In genomic region chr6:13762648-13763441, GRCh38 we compare ENCODE assay signal across 9 cellular contexts. TPM values are rescaled to one million over a fixed set of nuclear protein-coding genes. Genes with fewer than 3 reads are reported as not detected.
DNase-seq lines count a peak whose midpoint lies in the region; ATAC-seq, FAIRE-seq and TF ChIP-seq lines count a peak whose summit lies in the region.
"Had no signal": no experiment of that assay in that cellular context is flagged by ENCODE, and none has a peak within 500 bp of the region (broad histone marks: within the 10 kb centered on the region; RNA-seq: fewer than 3 reads in every experiment).

No MANE protein-coding gene starts in this region.

- no peaks in the 10 kb centered on the region for H4K20me1 ChIP-seq in MM.1S (ENCODE audit: insufficient read depth, low read length)

- peaks cover 24 to 28% of the 10 kb centered on the region in 2 donors for H3K4me1 Mint-ChIP-seq in effector memory CD8-positive, alpha-beta T cell (ENCODE audit: low read depth in 2 of 2)

- no peaks in the 10 kb centered on the region for H3K27me3 Mint-ChIP-seq in effector memory CD8-positive, alpha-beta T cell

- DNase-seq in GM19239 (ENCODE audit: insufficient read length, low spot score), result no peak
- peak; percentile 99 for DNase-seq in SK-N-MC (ENCODE audit: low read depth, low spot score)
- DNase-seq in effector memory CD8-positive, alpha-beta T cell, result no peak
- DNase-seq in omental fat pad (ENCODE audit: low spot score), result no peak
- DNase-seq in MM.1S, result no peak
- DNase-seq in NCI-H1417 treated with DMSO at 0.1 percent for 48 hours (lab: John Stamatoyannopoulos, UW), result no peak
- no peak for DNase-seq in NCI-H2227 treated with DMSO at 0.1 percent for 48 hours (lab: John Stamatoyannopoulos, UW)

- H3F3A ChIP-seq in MM.1S (ENCODE audit: insufficient read depth, low read length), result no peaks in the 10 kb centered on the region

- ATAC-seq in effector memory CD8-positive, alpha-beta T cell (replicated peaks), result peak; percentile 78
- ATAC-seq in omental fat pad (ENCODE audit: low FRiP score) (peak; percentile 45), HG03135 (IDR thresholded peaks at IDR 0.05; ENCODE audit: unreplicated experiment) (no peak)

- no peak overlapping the region for H3K4me2 ChIP-seq in MM.1S (ENCODE audit: low read depth, low read length)

- peak overlapping the region; percentile 35 to 46 for H3K27ac Mint-ChIP-seq in effector memory CD8-positive, alpha-beta T cell

- H3K4me3 ChIP-seq in SK-N-MC (peak overlapping the region; percentile 68), MM.1S (ENCODE audit: low read length) (no peak overlapping the region)

- no peaks in the 10 kb centered on the region for H3K9me2 ChIP-seq in MM.1S (replicated peaks; ENCODE audit: insufficient read depth, low read length)

- no peak for TF ChIP-seq CTCF in omental fat pad (IDR thresholded peaks at IDR 0.05)
- TF ChIP-seq CTCF in MM.1S (IDR thresholded peaks at IDR 0.05; ENCODE audit: low read length), result no peak

- H3K27me3 ChIP-seq in MM.1S (replicated peaks; ENCODE audit: insufficient read depth, low read length), result no peaks in the 10 kb centered on the region

- H3K79me2 ChIP-seq in MM.1S (ENCODE audit: low read length), result no peaks in the 10 kb centered on the region

- no peaks in the 10 kb centered on the region for H3K9me3 Mint-ChIP-seq in effector memory CD8-positive, alpha-beta T cell
- H3K9me3 Mint-ChIP-seq: nephron had no signal

- H3K27ac ChIP-seq in SK-N-MC (peak overlapping the region; percentile 99), MM.1S (ENCODE audit: low read length) (no peak overlapping the region)

- no peaks in the 10 kb centered on the region for H3K9me3 ChIP-seq in SK-N-MC (ENCODE audit: low read depth, low read length)
- H3K9me3 ChIP-seq in MM.1S (replicated peaks; ENCODE audit: insufficient read depth, low read length), result no peaks in the 10 kb centered on the region

- H3K9ac ChIP-seq in SK-N-MC (ENCODE audit: insufficient read length), result peak overlapping the region; percentile 72
- H3K9ac ChIP-seq in MM.1S (ENCODE audit: low read length), result no peak overlapping the region

- peaks cover 3% of the 10 kb centered on the region for H3K36me3 Mint-ChIP-seq in effector memory CD8-positive, alpha-beta T cell (ENCODE audit: insufficient read depth)

- FAIRE-seq in GM19239 (lab: Jason Lieb, UNC), result peak; percentile 58

- H3K36me3 ChIP-seq in SK-N-MC (ENCODE audit: insufficient read depth, low read length) (no peaks in the 10 kb centered on the region; the same call in 1 of the 2 replicates), MM.1S (replicated peaks; ENCODE audit: insufficient read depth, low read length) (no peaks in the 10 kb centered on the region)

- H2AFZ ChIP-seq in MM.1S (ENCODE audit: low read length), result no peak overlapping the region

- H3K4me3 Mint-ChIP-seq in effector memory CD8-positive, alpha-beta T cell, result peak overlapping the region; percentile 25 to 70
- H3K4me3 Mint-ChIP-seq: nephron had no signal

- H3K4me1 ChIP-seq in MM.1S (ENCODE audit: low read length), result 0 out of 2 replicates have a peak, but pooled peaks cover 11% of the 10 kb centered on the region

RNA-seq across cellular contexts. Expression of gene RANBP9, which starts 51.2 kb away (rescaled TPM):
- 10 to 100 TPM; 28.8 to 35.6 (median 32.3) TPM for total RNA-seq in omental fat pad

RNA-seq across cellular contexts. Expression of gene MCUR1, which starts 51.5 kb away (rescaled TPM):
- total RNA-seq in omental fat pad, result 10 to 100 TPM in 3 of 4 donors, 1 to 10 TPM in 1; 7.7 to 12.3 (median 11.8) TPM
